In the genomic region with DNA sequence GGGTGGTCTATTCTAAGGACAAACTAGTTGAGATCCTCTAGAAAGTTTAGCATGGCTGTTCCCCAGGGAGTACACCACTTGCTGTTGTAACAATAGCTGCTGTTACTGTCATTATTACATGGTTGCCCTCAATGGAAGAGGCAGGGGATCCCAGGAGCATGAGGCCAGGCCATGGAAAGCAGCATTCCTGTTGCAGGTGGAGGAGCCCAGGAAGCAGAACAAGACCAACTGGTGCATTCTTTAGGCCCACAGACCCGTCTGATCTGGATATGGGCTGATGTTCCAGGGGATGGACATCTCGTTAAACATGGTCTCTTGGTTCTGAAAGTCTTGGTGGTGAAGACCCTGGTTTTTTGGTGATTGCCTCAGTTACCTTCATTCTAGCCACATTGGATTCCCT, we compare ENCODE assay signal across 7 cellular contexts.
"Had no signal": no experiment of that assay in that cellular context is flagged by ENCODE, and none has a peak within 500 bp of the region (broad histone marks: within the 10 kb centered on the region; RNA-seq: fewer than 3 reads in every experiment).

No MANE protein-coding gene starts in this region.

- H3K4me3 Mint-ChIP-seq: IgD-negative memory B cell had no signal

- H3K9ac ChIP-seq: GM23248 had no signal

- H3K27ac Mint-ChIP-seq: IgD-negative memory B cell had no signal

- H3K27ac ChIP-seq: GM23248, HL-60 had no signal

- H2AFZ ChIP-seq: GM23248 had no signal

- H3K36me3 Mint-ChIP-seq: IgD-negative memory B cell had no signal

- H3K4me1 Mint-ChIP-seq: IgD-negative memory B cell had no signal

- DNase-seq: GM23248, GOT3, H7, HCEC 1CT, KBM-7 had no signal

- H3K4me3 ChIP-seq: GM23248 had no signal
